ENCODE assay signal across 13 cellular contexts in genomic region chr11:65932558-65932919, GRCh38. TPM values are rescaled to one million over a fixed set of nuclear protein-coding genes. Genes with fewer than 3 reads are reported as not detected.
DNase-seq lines count a peak whose midpoint lies in the region; ATAC-seq and TF ChIP-seq lines count a peak whose summit lies in the region.
"Had no signal": no experiment of that assay in that cellular context is flagged by ENCODE, and none has a peak within 500 bp of the region (broad histone marks: within the 10 kb centered on the region; RNA-seq: fewer than 3 reads in every experiment).

No MANE protein-coding gene starts in this region.

- H3K4me3 ChIP-seq in BE2C (ENCODE audit: low read depth, low read length) (no peak overlapping the region), PC-3 (ENCODE audit: low read length) (no peak overlapping the region), colonic mucosa (no peak overlapping the region)
- H3K4me3 ChIP-seq: dorsolateral prefrontal cortex had no signal

- intact Hi-C loops in PC-3 (cut with micrococcal nuclease) (no loop called here), colonic mucosa (cut with DNase I) (no loop called here)

- H3K79me2 ChIP-seq in H9 (ENCODE audit: insufficient read depth, low read length): no peaks in the 10 kb centered on the region
- H3K79me2 ChIP-seq in PC-3 (ENCODE audit: low read length): no peaks in the 10 kb centered on the region

- no peak overlapping the region for H2BK120ac ChIP-seq in H9 (ENCODE audit: low read depth, low read length, poor library complexity, severe bottlenecking)

- H2BK20ac ChIP-seq in H9 (ENCODE audit: low read depth, low read length, poor library complexity, severe bottlenecking): no peak overlapping the region

- ATAC-seq in PC-3 (no peak), GM19324 (IDR thresholded peaks at IDR 0.05; ENCODE audit: low FRiP score, unreplicated experiment) (no peak)

- H4K20me1 ChIP-seq in H9 (ENCODE audit: control insufficient read depth, insufficient read depth, insufficient read length) (no peaks in the 10 kb centered on the region), PC-3 (ENCODE audit: low read length) (no peaks in the 10 kb centered on the region)

- H3K9me2 ChIP-seq in PC-3 (replicated peaks; ENCODE audit: low read length): no peaks in the 10 kb centered on the region

- H2BK5ac ChIP-seq in H9 (ENCODE audit: insufficient read length, low read length): no peak overlapping the region

- TF ChIP-seq POLR2A in erythroblast (IDR thresholded peaks at IDR 0.05; ENCODE audit: low read length): no peak

- CTCF ChIA-PET in PC-3 (lab: Charles Lee): interaction anchor here (0.7 to 1.5 kb wide), 2 partner anchors 45 to 48 kb away, joined by 3 to 14 read pairs; partner anchors contain the start of gene FIBP

- no peak overlapping the region for H3T11ph ChIP-seq in H9 (ENCODE audit: low read length)

- H3K9me3 ChIP-seq in BE2C (no peaks in the 10 kb centered on the region), H9 (ENCODE audit: control insufficient read depth, low read depth, low read length) (no peaks in the 10 kb centered on the region), PC-3 (ENCODE audit: low read length) (no peaks in the 10 kb centered on the region), colonic mucosa (no peaks in the 10 kb centered on the region)

- H2BK15ac ChIP-seq in H9 (ENCODE audit: low read depth, low read length): no peak overlapping the region

- H3K18ac ChIP-seq in H9 (ENCODE audit: insufficient read length, low read depth, low read length): no peak overlapping the region

- 0 out of 2 replicates have a peak, but pooled peaks have one; percentile 3 for TF ChIP-seq CTCF in BE2C (IDR thresholded peaks at IDR 0.05; ENCODE audit: low read depth, low read length)
- peak; percentile 52 for TF ChIP-seq CTCF in H9 (conservative IDR thresholded peaks at IDR 0.05)
- TF ChIP-seq CTCF in PC-3 (conservative IDR thresholded peaks at IDR 0.05; ENCODE audit: low read depth, low read length): no peak; the same call in 1 of the 2 replicates
- no peak for TF ChIP-seq CTCF in colonic mucosa (IDR thresholded peaks at IDR 0.05)

- 0 out of 7 replicates have a peak overlapping the region, but pooled peaks of 1 of the 3 experiments have one; percentile 24 for H3K27ac Mint-ChIP-seq in H9

- POLR2A ChIA-PET in PC-3 (lab: Charles Lee; ENCODE audit: unreplicated experiment): no interaction called here

- no peak overlapping the region for H3K4ac ChIP-seq in H9 (ENCODE audit: low read depth, low read length)

- H3K4me1 ChIP-seq in BE2C (no peaks in the 10 kb centered on the region), H9 (ENCODE audit: insufficient read depth, low read length) (no peaks in the 10 kb centered on the region), PC-3 (ENCODE audit: insufficient read depth, low read length) (no peaks in the 10 kb centered on the region), colonic mucosa (no peaks in the 10 kb centered on the region)

- H3K9ac ChIP-seq in H9 (ENCODE audit: extremely low read depth, insufficient read length, low read length) (no peak overlapping the region), PC-3 (ENCODE audit: low read length) (no peak overlapping the region), colonic mucosa (ENCODE audit: low read depth in 2 of 2, low read length in 2 of 2) (no peak overlapping the region)

- no peak overlapping the region for H4K8ac ChIP-seq in H9 (replicated peaks; ENCODE audit: insufficient read length, low read depth, low read length)

- no CpG with 5 or more reads among the region's 9 CpGs for WGBS in H9 (ENCODE audit: extremely low coverage, insufficient read length, low lambda C conversion rate)

- H3K4me3 Mint-ChIP-seq in H9: peak overlapping the region in 1 of 2 experiments; percentile 20; a peak in 1 of 5 replicates

- no peaks in the 10 kb centered on the region for H3K79me1 ChIP-seq in H9 (ENCODE audit: insufficient read depth, low read depth, low read length, poor library complexity, severe bottlenecking)

- BruUV-seq in PC-3 (replicated peaks; lab: Mats Ljungman, UMichigan): no TSS peak

- H3K14ac ChIP-seq in H9 (ENCODE audit: insufficient read depth, low read length): no peak overlapping the region

- H3K4me2 ChIP-seq in H9 (ENCODE audit: insufficient read depth, insufficient read length, low read length) (no peak overlapping the region), PC-3 (ENCODE audit: low read length) (no peak overlapping the region)

- H3K23ac ChIP-seq in H9 (ENCODE audit: insufficient read length, low read depth, low read length): no peak overlapping the region

- H3K27me3 ChIP-seq in BE2C (no peaks in the 10 kb centered on the region), H9 (ENCODE audit: insufficient read depth, low read length) (no peaks in the 10 kb centered on the region), PC-3 (ENCODE audit: low read length) (no peaks in the 10 kb centered on the region), colonic mucosa (no peaks in the 10 kb centered on the region)
- H3K27me3 ChIP-seq: dorsolateral prefrontal cortex had no signal

- no peaks in the 10 kb centered on the region for H3K36me3 Mint-ChIP-seq in H9 (ENCODE audit: insufficient read depth in 1 of 3, low read depth in 3 of 3)

- no peak overlapping the region for H2BK12ac ChIP-seq in H9 (ENCODE audit: insufficient read length, low read depth, low read length)

- H3K36me3 ChIP-seq in BE2C (no peaks in the 10 kb centered on the region), PC-3 (ENCODE audit: low read depth, low read length) (no peaks in the 10 kb centered on the region), colonic mucosa (no peaks in the 10 kb centered on the region)

- no peak overlapping the region for H3K27ac ChIP-seq in H9 (ENCODE audit: insufficient read length, low read depth, low read length)
- H3K27ac ChIP-seq in PC-3 (ENCODE audit: low read length): no peak overlapping the region
- H3K27ac ChIP-seq in colonic mucosa: no peak overlapping the region
- H3K27ac ChIP-seq: dorsolateral prefrontal cortex had no signal

- no peak overlapping the region for H4K5ac ChIP-seq in H9 (ENCODE audit: insufficient read length, low read depth, low read length)

- no peak overlapping the region for H2AK5ac ChIP-seq in H9 (ENCODE audit: insufficient read length, low read length)

- H3K23me2 ChIP-seq in H9 (ENCODE audit: insufficient read length, low read depth, low read length, poor library complexity, severe bottlenecking): no peaks in the 10 kb centered on the region

- H2AFZ ChIP-seq in H9 (ENCODE audit: low read length): no peak overlapping the region
- no peak overlapping the region for H2AFZ ChIP-seq in PC-3 (ENCODE audit: low read length)

- H3K27me3 Mint-ChIP-seq in H9 (ENCODE audit: low read depth): peaks cover under 1% of the 10 kb centered on the region; the same call in 1 of the 2 replicates

- H4K91ac ChIP-seq in H9 (ENCODE audit: insufficient read length, low read depth, low read length): no peak overlapping the region

- no peak overlapping the region for H3K56ac ChIP-seq in H9 (ENCODE audit: insufficient read length, low read depth, low read length)

- no peaks in the 10 kb centered on the region for H3K9me3 Mint-ChIP-seq in H9

- no peaks in the 10 kb centered on the region for H3F3A ChIP-seq in PC-3 (ENCODE audit: low read length, unreplicated experiment)

- peaks cover 14 to 35% of the 10 kb centered on the region in 2 experiments for H3K4me1 Mint-ChIP-seq in H9

- no peak for DNase-seq in BE2C
- peak; percentile 61 for DNase-seq in H9
- DNase-seq in PC-3: peak; percentile 42
- DNase-seq in erythroblast (lab: John Stamatoyannopoulos, UW): peak; percentile 43 to 48
- no peak for DNase-seq in DMS153 (lab: John Stamatoyannopoulos, UW)
- no peak for DNase-seq in NCI-H2107 treated with DMSO at 0.1 percent for 48 hours (lab: John Stamatoyannopoulos, UW; ENCODE audit: unreplicated experiment)
- no peak for DNase-seq in colonic mucosa
- DNase-seq: activated naive CD4-positive, alpha-beta T cell; dorsolateral prefrontal cortex; GOT3; NCI-H1048; small intestine had no signal

RNA-seq across cellular contexts. Expression of gene TSGA10IP, which starts 12.7 kb away (rescaled TPM):
- not detected for polyA plus RNA-seq in BE2C (2012; ENCODE audit: insufficient read depth, insufficient read length, low read depth)
- total RNA-seq in H9 (2021) (2.2 and 3.1 TPM in 2 replicates), PC-3 (2014; rRNA removed) (not detected in 2 replicates), colonic mucosa (not detected)
- polyA plus RNA-seq: small intestine had no signal

RNA-seq across cellular contexts. Expression of gene DRAP1, which starts 13.3 kb away (rescaled TPM):
- 296 TPM for polyA plus RNA-seq in BE2C (2012; ENCODE audit: insufficient read depth, insufficient read length, low read depth)
- total RNA-seq in H9 (2021): 101 and 105 TPM in 2 replicates
- total RNA-seq in PC-3 (2014; rRNA removed): 944 and 1,531 TPM in 2 replicates
- total RNA-seq in colonic mucosa: 10 to 100 TPM; 53.4 to 91.5 TPM

RNA-seq across cellular contexts. Expression of gene C11orf68, which starts 13.7 kb away (rescaled TPM):
- 197 TPM for polyA plus RNA-seq in BE2C (2012; ENCODE audit: insufficient read depth, insufficient read length, low read depth)
- total RNA-seq in H9 (2021): 14.0 and 15.7 TPM in 2 replicates
- 61.3 and 82.0 TPM in 2 replicates for total RNA-seq in PC-3 (2014; rRNA removed)
- total RNA-seq in colonic mucosa: 10 to 100 TPM; 26.6 to 29.0 TPM

RNA-seq across cellular contexts. Expression of gene SART1, which starts 29.0 kb away (rescaled TPM):
- polyA plus RNA-seq in BE2C (2012; ENCODE audit: insufficient read depth, insufficient read length, low read depth): 280 TPM
- total RNA-seq in H9 (2021) (52.0 and 57.8 TPM in 2 replicates), PC-3 (2014; rRNA removed) (240 and 267 TPM in 2 replicates), colonic mucosa (10 to 100 TPM; 40.0 to 50.9 TPM)

RNA-seq across cellular contexts. Expression of gene FOSL1, which starts 32.4 kb away (rescaled TPM):
- not detected for polyA plus RNA-seq in BE2C (2012; ENCODE audit: insufficient read depth, insufficient read length, low read depth)
- total RNA-seq in H9 (2021) (33.7 and 36.1 TPM in 2 replicates), PC-3 (2014; rRNA removed) (656 and 851 TPM in 2 replicates), colonic mucosa (1 to 10 TPM in 1 of 2 donors, under 1 TPM in 1; 0.84 to 4.2 TPM)

Comparison
In these comparisons a context has a peak if more than half of its experiments do, and no peak if none do; other contexts are left out.
1. DNase-seq: peak in H9 (single experiment), PC-3 (single experiment) and erythroblast (2 of 2); none in BE2C (single experiment), DMS153 (single experiment), NCI-H2107 treated with DMSO at 0.1 percent for 48 hours (single experiment) and colonic mucosa (single experiment).
2. CTCF ChIP-seq: peak in BE2C (single experiment) and H9 (single experiment); none in PC-3 (single experiment) and colonic mucosa (single experiment).